8 cellular contexts compared by ENCODE assay signal in the genomic region with DNA sequence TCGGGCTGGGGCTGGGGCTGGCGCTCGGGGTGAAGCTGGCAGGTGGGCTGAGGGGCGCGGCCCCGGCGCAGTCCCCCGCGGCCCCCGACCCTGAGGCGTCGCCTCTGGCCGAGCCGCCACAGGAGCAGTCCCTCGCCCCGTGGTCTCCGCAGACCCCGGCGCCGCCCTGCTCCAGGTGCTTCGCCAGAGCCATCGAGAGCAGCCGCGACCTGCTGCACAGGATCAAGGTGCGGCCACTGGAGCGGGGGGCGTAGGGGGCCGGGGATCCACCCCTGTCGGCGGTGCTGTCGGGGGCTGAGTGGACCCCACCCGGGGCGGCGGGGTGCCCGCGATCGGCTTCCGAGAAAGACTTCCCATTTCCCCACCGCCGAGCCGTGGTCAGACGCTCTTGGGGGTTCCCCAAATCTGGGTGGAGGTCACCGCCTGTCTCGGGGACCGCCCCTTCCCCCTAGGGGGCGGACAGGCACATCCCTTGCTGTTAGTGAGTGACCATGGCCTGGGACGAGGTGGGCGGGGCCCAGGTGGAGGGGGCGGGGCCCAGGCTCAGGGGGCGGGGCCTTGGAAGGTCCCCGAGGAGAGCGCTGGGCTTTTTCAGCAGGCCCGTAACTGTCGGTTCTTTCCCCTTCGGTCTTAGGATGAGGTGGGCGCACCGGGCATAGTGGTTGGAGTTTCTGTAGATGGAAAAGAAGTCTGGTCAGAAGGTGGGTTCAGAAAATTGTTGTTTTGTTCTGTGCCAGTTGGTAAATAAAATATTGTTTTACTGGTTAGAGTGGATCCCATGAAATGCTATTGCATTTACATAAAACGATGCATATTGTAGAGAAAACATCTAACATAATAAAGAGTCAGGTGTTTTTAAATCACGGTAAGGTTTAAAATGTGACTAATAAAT. TPM values are rescaled to one million over a fixed set of nuclear protein-coding genes. Genes with fewer than 3 reads are reported as not detected.
DNase-seq lines count a peak whose midpoint lies in the region; ATAC-seq, FAIRE-seq and TF ChIP-seq lines count a peak whose summit lies in the region.

No MANE protein-coding gene starts in this region.

- peaks cover 8% of the 10 kb centered on the region for H3K4me1 Mint-ChIP-seq in activated T-helper 2 cell treated with anti-CD3 and anti-CD28 coated beads, Interferon-gamma antibody, Interleukin-2, Interleukin-4, amounts not matched to agents 10 μg/mL and 5 μg/mL and 100 μg/mL, durations not matched to agents 14 hours and 24 hours and 36 hours (ENCODE audit: low read depth)
- peaks cover 12 to 19% of the 10 kb centered on the region in 2 donors for H3K4me1 Mint-ChIP-seq in natural killer cell

- peaks cover 38% of the 10 kb centered on the region for H3K36me3 Mint-ChIP-seq in activated T-helper 2 cell treated with anti-CD3 and anti-CD28 coated beads, Interferon-gamma antibody, Interleukin-2, Interleukin-4, amounts not matched to agents 10 μg/mL and 5 μg/mL and 100 μg/mL, durations not matched to agents 14 hours and 24 hours and 36 hours (ENCODE audit: low read depth)
- H3K36me3 Mint-ChIP-seq in natural killer cell: peaks cover 15% of the 10 kb centered on the region

- ATAC-seq in GM21381 (IDR thresholded peaks at IDR 0.05; ENCODE audit: unreplicated experiment) (peak; percentile 81), natural killer cell (peak; percentile 88 to 97 (median 90))

- peak overlapping the region; percentile 91 for H3K4me3 Mint-ChIP-seq in activated T-helper 2 cell treated with anti-CD3 and anti-CD28 coated beads, Interferon-gamma antibody, Interleukin-2, Interleukin-4, amounts not matched to agents 10 μg/mL and 5 μg/mL and 100 μg/mL, durations not matched to agents 14 hours and 24 hours and 36 hours (ENCODE audit: low read depth)
- peak overlapping the region; percentile 90 for H3K4me3 Mint-ChIP-seq in natural killer cell

- H3K27ac Mint-ChIP-seq in activated T-helper 2 cell treated with anti-CD3 and anti-CD28 coated beads, Interferon-gamma antibody, Interleukin-2, Interleukin-4, amounts not matched to agents 10 μg/mL and 5 μg/mL and 100 μg/mL, durations not matched to agents 14 hours and 24 hours and 36 hours: peak overlapping the region; percentile 47
- H3K27ac Mint-ChIP-seq in natural killer cell: peak overlapping the region; percentile 83 to 87

- H3K27me3 Mint-ChIP-seq in activated T-helper 2 cell treated with anti-CD3 and anti-CD28 coated beads, Interferon-gamma antibody, Interleukin-2, Interleukin-4, amounts not matched to agents 10 μg/mL and 5 μg/mL and 100 μg/mL, durations not matched to agents 14 hours and 24 hours and 36 hours (ENCODE audit: low read depth): peaks cover 1% of the 10 kb centered on the region
- H3K27me3 Mint-ChIP-seq in natural killer cell (ENCODE audit: low read depth in 2 of 2): no peaks in the 10 kb centered on the region

- H3K9me3 Mint-ChIP-seq in activated T-helper 2 cell treated with anti-CD3 and anti-CD28 coated beads, Interferon-gamma antibody, Interleukin-2, Interleukin-4, amounts not matched to agents 10 μg/mL and 5 μg/mL and 100 μg/mL, durations not matched to agents 14 hours and 24 hours and 36 hours: peaks cover 27% of the 10 kb centered on the region
- H3K9me3 Mint-ChIP-seq in natural killer cell: peaks cover 0 to 3% of the 10 kb centered on the region in 2 donors

- FAIRE-seq in HTR-8/SVneo (lab: Jason Lieb, UNC): peak; percentile 51

- DNase-seq in Caki2 (ENCODE audit: low read depth): peak; percentile 69
- DNase-seq in HTR-8/SVneo (ENCODE audit: insufficient read length, low spot score): peak; percentile 91
- DNase-seq in RKO (ENCODE audit: low spot score): peak; percentile 79
- DNase-seq in activated T-helper 2 cell treated with anti-CD3 and anti-CD28 coated beads, Interferon-gamma antibody, Interleukin-2, Interleukin-4, amounts not matched to agents 10 μg/mL and 5 μg/mL and 100 μg/mL, durations not matched to agents 14 hours and 24 hours and 36 hours (ENCODE audit: low spot score): peak; percentile 77
- peak; percentile 54 for DNase-seq in fibroblast of peridontal ligament (ENCODE audit: extremely low read depth)
- DNase-seq in natural killer cell: peak; percentile 90
- DNase-seq in stimulated activated naive CD4-positive, alpha-beta T cell treated with Interleukin-2 at 50 U/mL for 16 hours (lab: John Stamatoyannopoulos, UW): peak; percentile 72

- in situ Hi-C loops in Caki2 (cut with HindIII; ENCODE audit: low pct_unique_long_range_greater_than_20kb, low sequenced_read_pairs): no loop called here

- intact Hi-C loops in activated T-helper 2 cell treated with anti-CD3 and anti-CD28 coated beads, Interferon-gamma antibody, Interleukin-2, Interleukin-4, amounts not matched to agents 10 μg/mL and 5 μg/mL and 100 μg/mL, durations not matched to agents 14 hours and 24 hours and 36 hours (cut with micrococcal nuclease): loop anchor here (1.0 kb wide), 3 partner anchors 35 to 155 kb away; partner anchors contain the start of genes APH1B and RPS27L
- intact Hi-C loops in natural killer cell (cut with micrococcal nuclease): loop anchor here (5.0 kb wide), 2 partner anchors 35 to 70 kb away; partner anchors contain the start of gene RPS27L

- no peak for TF ChIP-seq CTCF in natural killer cell (IDR thresholded peaks at IDR 0.05)

RNA-seq across cellular contexts. Expression of gene LACTB, which starts 0.6 kb away (rescaled TPM):
- total RNA-seq in Caki2 (2014; rRNA removed; shearing (Covaris generic); ENCODE audit: low replicate concordance): 10.1 and 20.2 TPM in 2 replicates
- total RNA-seq in activated T-helper 2 cell treated with anti-CD3 and anti-CD28 coated beads, Interferon-gamma antibody, Interleukin-2, Interleukin-4, amounts not matched to agents 10 μg/mL and 5 μg/mL and 100 μg/mL, durations not matched to agents 14 hours and 24 hours and 36 hours: 23.6 and 23.8 TPM in 2 replicates
- total RNA-seq in natural killer cell: 10 to 100 TPM; 17.1 to 29.1 (median 26.4) TPM

RNA-seq across cellular contexts. Expression of gene RPS27L, which starts 35.0 kb away (rescaled TPM):
- 227 and 360 TPM in 2 replicates for total RNA-seq in Caki2 (2014; rRNA removed; shearing (Covaris generic); ENCODE audit: low replicate concordance)
- total RNA-seq in activated T-helper 2 cell treated with anti-CD3 and anti-CD28 coated beads, Interferon-gamma antibody, Interleukin-2, Interleukin-4, amounts not matched to agents 10 μg/mL and 5 μg/mL and 100 μg/mL, durations not matched to agents 14 hours and 24 hours and 36 hours: 164 and 167 TPM in 2 replicates
- total RNA-seq in natural killer cell: 10 to 100 TPM; 50.4 to 63.3 (median 52.2) TPM

Comparison
In these comparisons a context has a peak if more than half of its experiments do, and no peak if none do; other contexts are left out.
1. Peak in every context shown above with its lines: DNase-seq and ATAC-seq.